In the genomic region with DNA sequence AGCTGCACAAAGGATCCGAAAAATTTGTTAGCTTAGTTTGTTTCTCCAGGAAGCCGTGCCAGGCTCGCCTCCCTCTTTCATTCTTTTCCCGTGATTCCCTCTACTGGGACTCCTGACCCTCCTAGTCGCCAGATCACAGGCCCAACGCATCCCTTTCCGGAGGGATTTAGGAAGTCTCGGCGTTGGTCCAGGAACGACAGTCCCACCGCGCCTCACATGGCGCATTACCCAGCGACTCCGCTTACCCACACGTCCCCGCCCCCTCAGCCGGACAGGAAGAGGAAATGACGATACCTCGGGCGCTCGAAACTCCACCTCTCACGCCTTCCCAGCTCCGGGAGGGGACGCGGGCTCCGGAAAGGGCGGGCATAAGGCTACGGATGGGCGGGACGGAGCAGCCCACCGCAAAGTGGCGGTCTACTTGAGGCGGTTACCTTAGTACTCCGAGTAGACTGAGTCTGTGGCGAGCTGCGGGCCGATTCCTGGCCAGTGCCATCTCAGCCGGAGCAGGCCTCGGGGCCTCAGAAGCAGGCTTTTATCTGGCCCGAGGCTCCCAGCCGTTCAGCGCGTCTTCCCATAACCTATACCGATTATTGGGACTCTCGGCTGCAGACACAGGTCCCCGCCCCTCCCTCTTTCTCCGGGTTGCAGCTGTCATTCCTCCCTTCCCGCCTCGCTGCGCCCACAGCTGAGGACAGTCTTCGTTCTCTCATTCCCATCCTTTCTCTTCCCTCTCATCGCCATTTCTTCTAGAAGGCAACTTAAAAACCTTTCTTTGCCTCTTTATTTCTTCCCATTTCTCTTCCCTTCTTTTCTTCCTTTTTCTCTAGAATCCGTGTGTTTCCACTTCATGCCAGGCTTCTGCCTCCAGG, we compare ENCODE assay signal across 1 cellular context.
TF ChIP-seq lines count a peak whose summit lies in the region.

A gene with protein sequence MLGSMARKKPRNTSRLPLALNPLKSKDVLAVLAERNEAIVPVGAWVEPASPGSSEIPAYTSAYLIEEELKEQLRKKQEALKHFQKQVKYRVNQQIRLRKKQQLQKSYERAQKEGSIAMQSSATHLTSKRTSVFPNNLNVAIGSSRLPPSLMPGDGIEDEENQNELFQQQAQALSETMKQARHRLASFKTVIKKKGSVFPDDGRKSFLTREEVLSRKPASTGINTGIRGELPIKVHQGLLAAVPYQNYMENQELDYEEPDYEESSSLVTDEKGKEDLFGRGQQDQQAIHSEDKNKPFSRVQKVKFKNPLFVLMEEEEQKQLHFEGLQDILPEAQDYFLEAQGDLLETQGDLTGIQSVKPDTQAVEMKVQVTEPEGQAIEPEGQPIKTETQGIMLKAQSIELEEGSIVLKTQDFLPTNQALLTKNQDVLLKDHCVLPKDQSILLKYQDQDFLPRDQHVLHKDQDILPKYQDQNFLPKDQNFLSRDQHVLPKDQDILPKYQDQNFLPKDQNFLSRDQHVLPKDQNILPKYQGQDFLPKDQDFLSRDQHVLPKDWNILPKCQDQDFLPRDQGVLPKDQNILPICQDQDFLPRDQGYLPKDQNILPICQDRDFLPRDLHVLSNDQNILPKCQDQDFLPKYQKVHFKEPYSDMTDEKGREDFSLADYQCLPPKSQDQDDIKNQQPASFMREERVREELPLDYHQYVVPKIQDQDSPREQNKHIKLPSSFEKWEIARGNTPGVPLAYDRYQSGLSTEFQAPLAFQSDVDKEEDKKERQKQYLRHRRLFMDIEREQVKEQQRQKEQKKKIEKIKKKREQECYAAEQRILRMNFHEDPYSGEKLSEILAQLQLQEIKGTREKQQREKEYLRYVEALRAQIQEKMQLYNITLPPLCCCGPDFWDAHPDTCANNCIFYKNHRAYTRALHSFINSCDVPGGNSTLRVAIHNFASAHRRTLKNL (plus strand): TSS at position 450 of the 872 bp plus-strand sequence. CDS start 531 bp downstream, outside the sequence.

TF ChIP-seq in K562, 482 proteins besides CTCF, POLR2A, EP300 and RAD21 (continued from another document and continues in another):
- TF ChIP-seq, protein P1, sequence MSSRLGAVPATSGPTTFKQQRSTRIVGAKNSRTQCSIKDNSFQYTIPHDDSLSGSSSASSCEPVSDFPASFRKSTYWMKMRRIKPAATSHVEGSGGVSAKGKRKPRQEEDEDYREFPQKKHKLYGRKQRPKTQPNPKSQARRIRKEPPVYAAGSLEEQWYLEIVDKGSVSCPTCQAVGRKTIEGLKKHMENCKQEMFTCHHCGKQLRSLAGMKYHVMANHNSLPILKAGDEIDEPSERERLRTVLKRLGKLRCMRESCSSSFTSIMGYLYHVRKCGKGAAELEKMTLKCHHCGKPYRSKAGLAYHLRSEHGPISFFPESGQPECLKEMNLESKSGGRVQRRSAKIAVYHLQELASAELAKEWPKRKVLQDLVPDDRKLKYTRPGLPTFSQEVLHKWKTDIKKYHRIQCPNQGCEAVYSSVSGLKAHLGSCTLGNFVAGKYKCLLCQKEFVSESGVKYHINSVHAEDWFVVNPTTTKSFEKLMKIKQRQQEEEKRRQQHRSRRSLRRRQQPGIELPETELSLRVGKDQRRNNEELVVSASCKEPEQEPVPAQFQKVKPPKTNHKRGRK (tag; IDR thresholded peaks at IDR 0.05) = 0 out of 2 replicates have a peak, but pooled peaks have one; percentile 56
- TF ChIP-seq ELF4 (CRISPR knock-in tag; IDR thresholded peaks at IDR 0.05) (no peak), RB1 (IDR thresholded peaks at IDR 0.05; ENCODE audit: low read depth) (peak; percentile 64; the same call in 1 of the 2 replicates), CREBBP (IDR thresholded peaks at IDR 0.05; ENCODE audit: low read depth, low read length) (no peak), CEBPG (CRISPR knock-in tag; IDR thresholded peaks at IDR 0.05) (no peak; the same call in 1 of the 2 replicates), CEBPG (tag; conservative IDR thresholded peaks at IDR 0.05 in 1 of 2, IDR thresholded peaks at IDR 0.05 in 1 of 2) (no peak), PCBP1 (IDR thresholded peaks at IDR 0.05; ENCODE audit: low read depth, low read length, poor library complexity, severe bottlenecking) (no peak), ZNF274 (IDR thresholded peaks at IDR 0.05; ENCODE audit: borderline replicate concordance, low read depth, low read length) (no peak), ZNF436 (CRISPR knock-in tag; IDR thresholded peaks at IDR 0.05) (no peak), RNF2 (IDR thresholded peaks at IDR 0.05) (peak; percentile 62), NFXL1 (CRISPR knock-in tag; IDR thresholded peaks at IDR 0.05) (no peak), ARHGAP35 (IDR thresholded peaks at IDR 0.05; ENCODE audit: partially characterized antibody) (peak; percentile 39), PRPF4 (IDR thresholded peaks at IDR 0.05; ENCODE audit: insufficient read depth, low read depth, low read length, poor library complexity, severe bottlenecking) (no peak), ZNF224 (CRISPR knock-in tag; IDR thresholded peaks at IDR 0.05) (no peak), MECOM (CRISPR knock-in tag; IDR thresholded peaks at IDR 0.05) (no peak)
- TF ChIP-seq, protein P2, sequence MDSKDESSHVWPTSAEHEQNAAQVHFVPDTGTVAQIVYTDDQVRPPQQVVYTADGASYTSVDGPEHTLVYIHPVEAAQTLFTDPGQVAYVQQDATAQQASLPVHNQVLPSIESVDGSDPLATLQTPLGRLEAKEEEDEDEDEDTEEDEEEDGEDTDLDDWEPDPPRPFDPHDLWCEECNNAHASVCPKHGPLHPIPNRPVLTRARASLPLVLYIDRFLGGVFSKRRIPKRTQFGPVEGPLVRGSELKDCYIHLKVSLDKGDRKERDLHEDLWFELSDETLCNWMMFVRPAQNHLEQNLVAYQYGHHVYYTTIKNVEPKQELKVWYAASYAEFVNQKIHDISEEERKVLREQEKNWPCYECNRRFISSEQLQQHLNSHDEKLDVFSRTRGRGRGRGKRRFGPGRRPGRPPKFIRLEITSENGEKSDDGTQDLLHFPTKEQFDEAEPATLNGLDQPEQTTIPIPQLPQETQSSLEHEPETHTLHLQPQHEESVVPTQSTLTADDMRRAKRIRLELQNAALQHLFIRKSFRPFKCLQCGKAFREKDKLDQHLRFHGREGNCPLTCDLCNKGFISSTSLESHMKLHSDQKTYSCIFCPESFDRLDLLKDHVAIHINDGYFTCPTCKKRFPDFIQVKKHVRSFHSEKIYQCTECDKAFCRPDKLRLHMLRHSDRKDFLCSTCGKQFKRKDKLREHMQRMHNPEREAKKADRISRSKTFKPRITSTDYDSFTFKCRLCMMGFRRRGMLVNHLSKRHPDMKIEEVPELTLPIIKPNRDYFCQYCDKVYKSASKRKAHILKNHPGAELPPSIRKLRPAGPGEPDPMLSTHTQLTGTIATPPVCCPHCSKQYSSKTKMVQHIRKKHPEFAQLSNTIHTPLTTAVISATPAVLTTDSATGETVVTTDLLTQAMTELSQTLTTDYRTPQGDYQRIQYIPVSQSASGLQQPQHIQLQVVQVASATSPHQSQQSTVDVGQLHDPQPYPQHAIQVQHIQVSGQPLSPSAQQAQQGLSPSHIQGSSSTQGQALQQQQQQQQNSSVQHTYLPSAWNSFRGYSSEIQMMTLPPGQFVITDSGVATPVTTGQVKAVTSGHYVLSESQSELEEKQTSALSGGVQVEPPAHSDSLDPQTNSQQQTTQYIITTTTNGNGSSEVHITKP (IDR thresholded peaks at IDR 0.05; ENCODE audit: partially characterized antibody) = peak; percentile 94
- TF ChIP-seq, protein P3, sequence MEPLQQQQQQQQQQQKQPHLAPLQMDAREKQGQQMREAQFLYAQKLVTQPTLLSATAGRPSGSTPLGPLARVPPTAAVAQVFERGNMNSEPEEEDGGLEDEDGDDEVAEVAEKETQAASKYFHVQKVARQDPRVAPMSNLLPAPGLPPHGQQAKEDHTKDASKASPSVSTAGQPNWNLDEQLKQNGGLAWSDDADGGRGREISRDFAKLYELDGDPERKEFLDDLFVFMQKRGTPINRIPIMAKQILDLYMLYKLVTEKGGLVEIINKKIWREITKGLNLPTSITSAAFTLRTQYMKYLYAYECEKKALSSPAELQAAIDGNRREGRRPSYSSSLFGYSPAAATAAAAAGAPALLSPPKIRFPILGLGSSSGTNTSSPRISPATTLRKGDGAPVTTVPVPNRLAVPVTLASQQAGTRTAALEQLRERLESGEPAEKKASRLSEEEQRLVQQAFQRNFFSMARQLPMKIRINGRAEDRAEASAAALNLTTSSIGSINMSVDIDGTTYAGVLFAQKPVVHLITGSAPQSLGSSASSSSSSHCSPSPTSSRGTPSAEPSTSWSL (CRISPR knock-in tag; IDR thresholded peaks at IDR 0.05; ENCODE audit: borderline replicate concordance) = no peak
- TF ChIP-seq, protein P4, sequence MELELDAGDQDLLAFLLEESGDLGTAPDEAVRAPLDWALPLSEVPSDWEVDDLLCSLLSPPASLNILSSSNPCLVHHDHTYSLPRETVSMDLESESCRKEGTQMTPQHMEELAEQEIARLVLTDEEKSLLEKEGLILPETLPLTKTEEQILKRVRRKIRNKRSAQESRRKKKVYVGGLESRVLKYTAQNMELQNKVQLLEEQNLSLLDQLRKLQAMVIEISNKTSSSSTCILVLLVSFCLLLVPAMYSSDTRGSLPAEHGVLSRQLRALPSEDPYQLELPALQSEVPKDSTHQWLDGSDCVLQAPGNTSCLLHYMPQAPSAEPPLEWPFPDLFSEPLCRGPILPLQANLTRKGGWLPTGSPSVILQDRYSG (tag; conservative IDR thresholded peaks at IDR 0.05; ENCODE audit: low read depth) = no peak
- TF ChIP-seq, protein P5, sequence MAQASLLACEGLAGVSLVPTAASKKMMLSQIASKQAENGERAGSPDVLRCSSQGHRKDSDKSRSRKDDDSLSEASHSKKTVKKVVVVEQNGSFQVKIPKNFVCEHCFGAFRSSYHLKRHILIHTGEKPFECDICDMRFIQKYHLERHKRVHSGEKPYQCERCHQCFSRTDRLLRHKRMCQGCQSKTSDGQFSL (CRISPR knock-in tag; IDR thresholded peaks at IDR 0.05) = no peak
- TF ChIP-seq, protein P5 (tag; IDR thresholded peaks at IDR 0.05) = no peak
- TF ChIP-seq, protein P6, sequence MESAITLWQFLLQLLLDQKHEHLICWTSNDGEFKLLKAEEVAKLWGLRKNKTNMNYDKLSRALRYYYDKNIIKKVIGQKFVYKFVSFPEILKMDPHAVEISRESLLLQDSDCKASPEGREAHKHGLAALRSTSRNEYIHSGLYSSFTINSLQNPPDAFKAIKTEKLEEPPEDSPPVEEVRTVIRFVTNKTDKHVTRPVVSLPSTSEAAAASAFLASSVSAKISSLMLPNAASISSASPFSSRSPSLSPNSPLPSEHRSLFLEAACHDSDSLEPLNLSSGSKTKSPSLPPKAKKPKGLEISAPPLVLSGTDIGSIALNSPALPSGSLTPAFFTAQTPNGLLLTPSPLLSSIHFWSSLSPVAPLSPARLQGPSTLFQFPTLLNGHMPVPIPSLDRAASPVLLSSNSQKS (CRISPR knock-in tag; IDR thresholded peaks at IDR 0.05) = no peak
- TF ChIP-seq, protein P7, sequence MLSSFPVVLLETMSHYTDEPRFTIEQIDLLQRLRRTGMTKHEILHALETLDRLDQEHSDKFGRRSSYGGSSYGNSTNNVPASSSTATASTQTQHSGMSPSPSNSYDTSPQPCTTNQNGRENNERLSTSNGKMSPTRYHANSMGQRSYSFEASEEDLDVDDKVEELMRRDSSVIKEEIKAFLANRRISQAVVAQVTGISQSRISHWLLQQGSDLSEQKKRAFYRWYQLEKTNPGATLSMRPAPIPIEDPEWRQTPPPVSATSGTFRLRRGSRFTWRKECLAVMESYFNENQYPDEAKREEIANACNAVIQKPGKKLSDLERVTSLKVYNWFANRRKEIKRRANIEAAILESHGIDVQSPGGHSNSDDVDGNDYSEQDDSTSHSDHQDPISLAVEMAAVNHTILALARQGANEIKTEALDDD (IDR thresholded peaks at IDR 0.05) = peak; percentile 53; the same call in 1 of the 2 replicates
- TF ChIP-seq, protein P8, sequence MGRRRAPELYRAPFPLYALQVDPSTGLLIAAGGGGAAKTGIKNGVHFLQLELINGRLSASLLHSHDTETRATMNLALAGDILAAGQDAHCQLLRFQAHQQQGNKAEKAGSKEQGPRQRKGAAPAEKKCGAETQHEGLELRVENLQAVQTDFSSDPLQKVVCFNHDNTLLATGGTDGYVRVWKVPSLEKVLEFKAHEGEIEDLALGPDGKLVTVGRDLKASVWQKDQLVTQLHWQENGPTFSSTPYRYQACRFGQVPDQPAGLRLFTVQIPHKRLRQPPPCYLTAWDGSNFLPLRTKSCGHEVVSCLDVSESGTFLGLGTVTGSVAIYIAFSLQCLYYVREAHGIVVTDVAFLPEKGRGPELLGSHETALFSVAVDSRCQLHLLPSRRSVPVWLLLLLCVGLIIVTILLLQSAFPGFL (CRISPR knock-in tag; IDR thresholded peaks at IDR 0.05) = no peak
- TF ChIP-seq, protein P9, sequence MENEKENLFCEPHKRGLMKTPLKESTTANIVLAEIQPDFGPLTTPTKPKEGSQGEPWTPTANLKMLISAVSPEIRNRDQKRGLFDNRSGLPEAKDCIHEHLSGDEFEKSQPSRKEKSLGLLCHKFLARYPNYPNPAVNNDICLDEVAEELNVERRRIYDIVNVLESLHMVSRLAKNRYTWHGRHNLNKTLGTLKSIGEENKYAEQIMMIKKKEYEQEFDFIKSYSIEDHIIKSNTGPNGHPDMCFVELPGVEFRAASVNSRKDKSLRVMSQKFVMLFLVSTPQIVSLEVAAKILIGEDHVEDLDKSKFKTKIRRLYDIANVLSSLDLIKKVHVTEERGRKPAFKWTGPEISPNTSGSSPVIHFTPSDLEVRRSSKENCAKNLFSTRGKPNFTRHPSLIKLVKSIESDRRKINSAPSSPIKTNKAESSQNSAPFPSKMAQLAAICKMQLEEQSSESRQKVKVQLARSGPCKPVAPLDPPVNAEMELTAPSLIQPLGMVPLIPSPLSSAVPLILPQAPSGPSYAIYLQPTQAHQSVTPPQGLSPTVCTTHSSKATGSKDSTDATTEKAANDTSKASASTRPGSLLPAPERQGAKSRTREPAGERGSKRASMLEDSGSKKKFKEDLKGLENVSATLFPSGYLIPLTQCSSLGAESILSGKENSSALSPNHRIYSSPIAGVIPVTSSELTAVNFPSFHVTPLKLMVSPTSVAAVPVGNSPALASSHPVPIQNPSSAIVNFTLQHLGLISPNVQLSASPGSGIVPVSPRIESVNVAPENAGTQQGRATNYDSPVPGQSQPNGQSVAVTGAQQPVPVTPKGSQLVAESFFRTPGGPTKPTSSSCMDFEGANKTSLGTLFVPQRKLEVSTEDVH (IDR thresholded peaks at IDR 0.05; ENCODE audit: low read depth, partially characterized antibody) = no peak
